ENCODE assay signal across 23 cellular contexts in genomic region chr5:54668096-54668495, GRCh38.
"Had no signal": no experiment of that assay in that cellular context is flagged by ENCODE, and none has a peak within 500 bp of the region (broad histone marks: within the 10 kb centered on the region; RNA-seq: fewer than 3 reads in every experiment).

No MANE protein-coding gene starts in this region.

- H3K27ac Mint-ChIP-seq: dendritic cell treated with granulocyte-macrophage colony-stimulating factor and Interleukin-4, amounts not matched to agents 40 ng/mL and 50 ng/mL, for 4 days; effector memory CD8-positive, alpha-beta T cell; endodermal cell; mesothelial cell of epicardium had no signal

- H3K36me3 ChIP-seq: colonic mucosa, esophagus squamous epithelium, gastroesophageal sphincter, heart right ventricle, left lung, lower lobe of right lung had no signal

- H3K36me3 Mint-ChIP-seq: mesothelial cell of epicardium had no signal

- H3K4me3 ChIP-seq: colonic mucosa, esophagus squamous epithelium, gastroesophageal sphincter, heart right ventricle, left lung, lower lobe of right lung, mucosa of descending colon had no signal

- ATAC-seq: effector memory CD8-positive, alpha-beta T cell; esophagus mucosa; gastroesophageal sphincter; heart right ventricle; left cardiac atrium; left lung; left ventricle myocardium superior; lower lobe of right lung; mucosa of descending colon had no signal

- H3K9me3 Mint-ChIP-seq: dendritic cell treated with granulocyte-macrophage colony-stimulating factor and Interleukin-4, amounts not matched to agents 40 ng/mL and 50 ng/mL, for 4 days; effector memory CD8-positive, alpha-beta T cell had no signal

- H3K27ac ChIP-seq: colonic mucosa, epithelial cell of prostate, esophagus squamous epithelium, gastroesophageal sphincter, left lung, lower lobe of right lung had no signal

- H3K4me1 Mint-ChIP-seq: endodermal cell, mesothelial cell of epicardium had no signal

- H3K4me1 ChIP-seq: colonic mucosa had no signal

- H3K4me3 Mint-ChIP-seq: dendritic cell treated with granulocyte-macrophage colony-stimulating factor and Interleukin-4, amounts not matched to agents 40 ng/mL and 50 ng/mL, for 4 days; effector memory CD8-positive, alpha-beta T cell; endodermal cell; mesothelial cell of epicardium had no signal

- H3K27me3 ChIP-seq: colonic mucosa, esophagus squamous epithelium, gastroesophageal sphincter, heart right ventricle, left lung had no signal

- DNase-seq: colonic mucosa; cortex of kidney; effector CD8-positive, alpha-beta T cell; effector memory CD8-positive, alpha-beta T cell; endodermal cell; erythroblast; esophagus squamous epithelium; foreskin fibroblast; head of caudate nucleus; heart right ventricle; hippocampal formation; left cardiac atrium; left lung; left ventricle myocardium superior; lower lobe of right lung; mesenchymal stem cell; mucosa of descending colon; naive B cell had no signal

- H3K27me3 Mint-ChIP-seq: dendritic cell treated with granulocyte-macrophage colony-stimulating factor and Interleukin-4, amounts not matched to agents 40 ng/mL and 50 ng/mL, for 4 days; effector memory CD8-positive, alpha-beta T cell; naive B cell had no signal

- H3K9me3 ChIP-seq: colonic mucosa, mucosa of descending colon had no signal
